ENCODE assay signal across 8 cellular contexts in genomic region chr14:58299665-58300202, GRCh38. TPM values are rescaled to one million over a fixed set of nuclear protein-coding genes. Genes with fewer than 3 reads are reported as not detected.
DNase-seq lines count a peak whose midpoint lies in the region; ATAC-seq and TF ChIP-seq lines count a peak whose summit lies in the region.

No MANE protein-coding gene starts in this region.

- H4K20me1 ChIP-seq in OCI-LY1 (ENCODE audit: insufficient read depth, low read length) = no peaks in the 10 kb centered on the region

- no peaks in the 10 kb centered on the region for H3K9me2 ChIP-seq in OCI-LY1 (ENCODE audit: low read depth, low read length)

- H3K4me3 Mint-ChIP-seq in memory B cell (peak overlapping the region; percentile 93), type B pancreatic cell (peak overlapping the region; percentile 100)

- peaks cover 16% of the 10 kb centered on the region for H3K4me1 Mint-ChIP-seq in memory B cell
- peaks cover 4% of the 10 kb centered on the region for H3K4me1 Mint-ChIP-seq in type B pancreatic cell (ENCODE audit: unreplicated experiment)

- peaks cover 27% of the 10 kb centered on the region for H3K4me1 ChIP-seq in OCI-LY1 (ENCODE audit: insufficient read depth, low read length, severe bottlenecking)

- no peaks in the 10 kb centered on the region for H3F3A ChIP-seq in OCI-LY1 (ENCODE audit: insufficient read depth, low read length)

- peak overlapping the region; percentile 0 for H3K27ac ChIP-seq in OCI-LY1 (ENCODE audit: low read depth, low read length, poor library complexity, severe bottlenecking)

- peak overlapping the region; percentile 98 for H3K4me3 ChIP-seq in OCI-LY1 (ENCODE audit: low read depth, low read length, poor library complexity, severe bottlenecking)
- H3K4me3 ChIP-seq in choroid plexus epithelial cell (ENCODE audit: low read depth, low read length) = peak overlapping the region; percentile 96

- H3K27me3 Mint-ChIP-seq in memory B cell = no peaks in the 10 kb centered on the region
- H3K27me3 Mint-ChIP-seq in type B pancreatic cell = no peaks in the 10 kb centered on the region

- H3K27ac Mint-ChIP-seq in memory B cell = peak overlapping the region; percentile 82
- peak overlapping the region; percentile 97 for H3K27ac Mint-ChIP-seq in type B pancreatic cell

- H3K79me2 ChIP-seq in OCI-LY1 (ENCODE audit: insufficient read depth, low read length) = peaks cover 47% of the 10 kb centered on the region

- H3K27me3 ChIP-seq in OCI-LY1 (ENCODE audit: insufficient read depth, low read length) = no peaks in the 10 kb centered on the region

- peak overlapping the region; percentile 70 for H3K9ac ChIP-seq in OCI-LY1 (ENCODE audit: low read length)

- H2AFZ ChIP-seq in OCI-LY1 (ENCODE audit: low read length) = no peak overlapping the region

- H3K9me3 ChIP-seq in OCI-LY1 (ENCODE audit: low read length) = no peaks in the 10 kb centered on the region

- ATAC-seq in memory B cell (ENCODE audit: low read depth) (no peak), GM18498 (IDR thresholded peaks at IDR 0.05; ENCODE audit: unreplicated experiment) (no peak), GM21717 (IDR thresholded peaks at IDR 0.05; ENCODE audit: unreplicated experiment) (no peak)

- no peak for TF ChIP-seq CTCF in OCI-LY1 (IDR thresholded peaks at IDR 0.05; ENCODE audit: low read length)
- TF ChIP-seq CTCF in choroid plexus epithelial cell (conservative IDR thresholded peaks at IDR 0.05; ENCODE audit: low read depth, low read length) = no peak
- no peak for TF ChIP-seq CTCF in type B pancreatic cell (conservative IDR thresholded peaks at IDR 0.05)

- no peaks in the 10 kb centered on the region for H3K9me3 Mint-ChIP-seq in memory B cell
- H3K9me3 Mint-ChIP-seq in type B pancreatic cell = no peaks in the 10 kb centered on the region

- peaks cover 39% of the 10 kb centered on the region for H3K36me3 ChIP-seq in OCI-LY1 (ENCODE audit: insufficient read depth, low read length)

- peak overlapping the region; percentile 71 for H3K4me2 ChIP-seq in OCI-LY1 (ENCODE audit: low read length)

- H3K36me3 Mint-ChIP-seq in memory B cell (peaks cover 9% of the 10 kb centered on the region), type B pancreatic cell (peaks cover 10% of the 10 kb centered on the region)

- DNase-seq in NCI-H748 (lab: John Stamatoyannopoulos, UW; ENCODE audit: unreplicated experiment) (peak; percentile 37), NCI-H748 treated with DMSO at 0.1 percent for 48 hours (lab: John Stamatoyannopoulos, UW) (no peak), choroid plexus epithelial cell (ENCODE audit: low read depth) (peak; percentile 26), memory B cell (ENCODE audit: low spot score in 2 of 2) (peak in 1 of 2 donors; percentile 2), type B pancreatic cell (ENCODE audit: extremely low spot score, unreplicated experiment) (no peak)

RNA-seq across cellular contexts. Expression of gene ARID4A, which starts 1.4 kb away (rescaled TPM):
- 21.9 and 24.9 TPM in 2 replicates for total RNA-seq in type B pancreatic cell (ENCODE audit: low replicate concordance)

RNA-seq across cellular contexts. Expression of gene PSMA3, which starts 55.1 kb away (rescaled TPM):
- total RNA-seq in type B pancreatic cell (ENCODE audit: low replicate concordance) = 170 and 173 TPM in 2 replicates

Comparison
In these comparisons a context has a peak if more than half of its experiments do, and no peak if none do; other contexts are left out.
1. DNase-seq: peak in NCI-H748 (single experiment) and choroid plexus epithelial cell (single experiment); none in NCI-H748 treated with DMSO at 0.1 percent for 48 hours (single experiment) and type B pancreatic cell (single experiment).